ENCODE assay signal across 8 cellular contexts in the genomic region with DNA sequence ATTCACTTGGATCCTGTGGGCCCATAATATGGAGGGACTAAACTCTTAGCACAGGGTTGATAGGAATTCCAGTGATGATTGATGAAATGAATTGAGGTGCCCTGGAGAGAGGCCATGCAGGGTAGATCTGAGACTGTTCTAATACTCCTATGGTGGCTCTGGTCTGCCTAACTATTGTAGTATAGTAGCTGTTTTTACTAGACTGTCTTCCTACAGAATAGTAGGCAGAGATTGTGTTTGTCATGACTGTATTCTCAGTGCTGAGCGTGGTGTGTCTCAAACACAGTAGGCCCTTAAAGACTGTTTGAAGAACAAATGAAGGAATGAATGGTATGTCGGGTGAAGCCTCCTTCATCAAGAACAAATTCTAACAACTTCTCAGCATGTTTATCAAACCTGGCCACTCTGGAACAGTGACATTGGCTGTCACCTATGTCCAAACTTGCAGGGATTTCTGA.
DNase-seq lines count a peak whose midpoint lies in the region; ATAC-seq and TF ChIP-seq lines count a peak whose summit lies in the region.

No MANE protein-coding gene starts in this region.

- H3K36me3 ChIP-seq in neuronal stem cell (replicated peaks in 1 of 2; ENCODE audit: control insufficient read depth in 2 of 2, insufficient read depth in 2 of 2, low read length in 2 of 2), result no peaks in the 10 kb centered on the region

- H3K27ac ChIP-seq in dorsolateral prefrontal cortex (peak overlapping the region in 55 of 59 donors; percentile 4 to 86 (median 71)), neuronal stem cell (replicated peaks; ENCODE audit: low read length) (peak overlapping the region; percentile 90)

- H3K4me1 ChIP-seq in neuronal stem cell (ENCODE audit: control insufficient read depth in 2 of 2, insufficient read depth in 1 of 2, low read depth in 1 of 2, low read length in 2 of 2), result peaks cover 26 to 28% of the 10 kb centered on the region in 2 donors

- H2BK120ac ChIP-seq in neuronal stem cell (ENCODE audit: low read depth, low read length), result no peak overlapping the region

- no CpG with 5 or more reads among the region's 2 CpGs for WGBS in neuronal stem cell (ENCODE audit: extremely low coverage in 2 of 2, insufficient read length in 2 of 2, insufficient replicate concordance in 1 of 2), 2 donors

- no peak overlapping the region for H2BK15ac ChIP-seq in neuronal stem cell (ENCODE audit: low read length)

- peak overlapping the region; percentile 63 for H3K18ac ChIP-seq in neuronal stem cell (ENCODE audit: low read length)

- H2AFZ ChIP-seq in neuronal stem cell (ENCODE audit: low read length), result peak overlapping the region; percentile 80

- peak; percentile 14 for ATAC-seq in GM18867 (IDR thresholded peaks at IDR 0.05; ENCODE audit: unreplicated experiment)
- peak; percentile 15 for ATAC-seq in HG02885 (IDR thresholded peaks at IDR 0.05; ENCODE audit: poor library complexity, unreplicated experiment)
- no peak for ATAC-seq in SK-N-SH treated with all-trans-retinoic acid at 6 μM for 48 hours
- no peak for ATAC-seq in GM18505 (IDR thresholded peaks at IDR 0.05; ENCODE audit: unreplicated experiment)

- no peak overlapping the region for H3K4me2 ChIP-seq in neuronal stem cell (ENCODE audit: insufficient read depth, low read length, poor library complexity, severe bottlenecking)

- H3K4me3 ChIP-seq in dorsolateral prefrontal cortex (peak overlapping the region in 4 of 59 donors; percentile 4 to 30 (median 12)), neuronal stem cell (ENCODE audit: low read length in 2 of 2) (no peak overlapping the region)

- H3K9me3 ChIP-seq in neuronal stem cell (replicated peaks in 1 of 2; ENCODE audit: control insufficient read depth in 2 of 2, insufficient read depth in 1 of 2, low read depth in 1 of 2, low read length in 2 of 2), result no peaks in the 10 kb centered on the region

- H3K23ac ChIP-seq in neuronal stem cell (ENCODE audit: low read depth, low read length, poor library complexity), result no peak overlapping the region

- H3K79me1 ChIP-seq in neuronal stem cell (ENCODE audit: low read depth, low read length), result no peaks in the 10 kb centered on the region

- H3K27me3 ChIP-seq in dorsolateral prefrontal cortex (no peaks in the 10 kb centered on the region), neuronal stem cell (ENCODE audit: control insufficient read depth in 3 of 3, insufficient read depth in 3 of 3, low read depth in 1 of 3, low read length in 3 of 3) (no peaks in the 10 kb centered on the region)

- no peak overlapping the region for H4K91ac ChIP-seq in neuronal stem cell (ENCODE audit: low read depth, low read length, poor library complexity)

- H2BK5ac ChIP-seq in neuronal stem cell (ENCODE audit: low read length), result no peak overlapping the region

- intact Hi-C loops in dorsolateral prefrontal cortex (cut with DNase I), result no loop called here

- H3K14ac ChIP-seq in neuronal stem cell (ENCODE audit: low read length), result no peak overlapping the region

- DNase-seq in dorsolateral prefrontal cortex (no peak), neuronal stem cell (ENCODE audit: low spot score) (no peak), T-helper 1 cell (no peak)
- no peak for DNase-seq in activated naive CD4-positive, alpha-beta T cell (lab: John Stamatoyannopoulos, UW)

- H3K4ac ChIP-seq in neuronal stem cell (ENCODE audit: low read length), result no peak overlapping the region

- no peak for TF ChIP-seq CTCF in dorsolateral prefrontal cortex (IDR thresholded peaks at IDR 0.05 in 54 of 56, conservative IDR thresholded peaks at IDR 0.05 in 2 of 56; ENCODE audit: low read depth in 1 of 56, partially characterized antibody in 56 of 56)

- H3K9ac ChIP-seq in neuronal stem cell (ENCODE audit: low read depth, low read length, poor library complexity), result no peak overlapping the region

- no peak overlapping the region for H2BK12ac ChIP-seq in neuronal stem cell (ENCODE audit: low read length)

- no peak overlapping the region for H2AK5ac ChIP-seq in neuronal stem cell (ENCODE audit: low read depth, low read length)

- no peak for TF ChIP-seq POLR2A in GM18505 (IDR thresholded peaks at IDR 0.05; ENCODE audit: borderline replicate concordance, extremely low read depth, insufficient read depth, insufficient read length)

- H4K8ac ChIP-seq in neuronal stem cell (ENCODE audit: low read depth, low read length), result no peak overlapping the region

TF ChIP-seq in SK-N-SH treated with all-trans-retinoic acid at 6 μM for 48 hours, 23 proteins besides CTCF, POLR2A, EP300 and RAD21:
- no peak for TF ChIP-seq RARB (CRISPR knock-in tag; IDR thresholded peaks at IDR 0.05)

Comparison
In these comparisons a context has a peak if more than half of its experiments do, and no peak if none do; other contexts are left out.
1. ATAC-seq: peak in GM18867 (single experiment) and HG02885 (single experiment); none in SK-N-SH treated with all-trans-retinoic acid at 6 μM for 48 hours (single experiment) and GM18505 (single experiment).